In the genomic region with DNA sequence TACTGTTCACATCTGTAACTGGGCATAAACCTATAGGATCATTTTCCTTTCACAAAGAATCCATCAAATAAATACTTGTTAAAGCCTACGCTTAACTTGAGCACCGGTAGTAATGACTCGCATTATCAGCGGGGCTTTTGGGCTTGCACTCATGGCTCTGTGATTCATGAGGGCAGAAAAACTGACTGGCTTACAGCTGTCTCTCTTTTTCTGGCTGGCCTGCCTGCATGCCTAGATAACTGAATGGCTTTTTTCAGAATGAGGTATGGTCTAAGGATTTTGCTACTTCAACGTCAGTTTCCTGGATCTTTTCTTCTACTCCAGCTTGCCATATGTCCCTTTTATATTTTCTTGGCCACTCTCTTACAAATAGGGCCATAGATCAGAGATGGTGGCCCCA, we compare ENCODE assay signal across 17 cellular contexts.
DNase-seq lines count a peak whose midpoint lies in the region; ATAC-seq and TF ChIP-seq lines count a peak whose summit lies in the region.
"Had no signal": no experiment of that assay in that cellular context is flagged by ENCODE, and none has a peak within 500 bp of the region (broad histone marks: within the 10 kb centered on the region; RNA-seq: fewer than 3 reads in every experiment).

No MANE protein-coding gene starts in this region.

- intact Hi-C loops in dorsolateral prefrontal cortex (cut with DNase I): no loop called here
- intact Hi-C loops in left lung (cut with DNase I): no loop called here

- H3K27ac ChIP-seq in dorsolateral prefrontal cortex: peak overlapping the region in 3 of 59 donors; percentile 9 to 41 (median 26)
- no peak overlapping the region for H3K27ac ChIP-seq in left lung

- H3K4me1 ChIP-seq in left lung: no peaks in the 10 kb centered on the region
- H3K4me1 ChIP-seq: Caco-2 had no signal

- TF ChIP-seq CTCF in choroid plexus epithelial cell (conservative IDR thresholded peaks at IDR 0.05; ENCODE audit: low read depth, low read length) (no peak), dorsolateral prefrontal cortex (IDR thresholded peaks at IDR 0.05 in 54 of 56, conservative IDR thresholded peaks at IDR 0.05 in 2 of 56; ENCODE audit: low read depth in 1 of 56, partially characterized antibody in 56 of 56) (no peak), left lung (IDR thresholded peaks at IDR 0.05) (no peak)

- DNase-seq in EH (ENCODE audit: low read depth) (peak; percentile 5), NCI-H446 treated with DMSO at 0.1 percent for 48 hours (lab: John Stamatoyannopoulos, UW) (peak; percentile 35), choroid plexus epithelial cell (ENCODE audit: low read depth) (peak; percentile 23), myocyte (ENCODE audit: low read depth) (peak; percentile 4), NCI-H2081 treated with DMSO at 0.1 percent for 48 hours (lab: John Stamatoyannopoulos, UW) (no peak), HEK293T (ENCODE audit: extremely low spot score) (no peak), dorsolateral prefrontal cortex (no peak), left lung (no peak)
- DNase-seq: Caco-2, DMS79, GDM1, Karpas-422, NCI-H1105 treated with DMSO at 0.1 percent for 48 hours, NCI-H1930, NCI-H2171 treated with DMSO at 0.1 percent for 48 hours, NCI-H510A, SIG-M5 had no signal

- POLR2A ChIA-PET in HEK293T (lab: Yijun Ruan, JAX): no interaction called here

- no peaks in the 10 kb centered on the region for H3K9me3 ChIP-seq in left lung
- H3K9me3 ChIP-seq: Caco-2 had no signal

- no peak for ATAC-seq in left lung

- H3K36me3 ChIP-seq in left lung: no peaks in the 10 kb centered on the region

- H3K27me3 ChIP-seq in dorsolateral prefrontal cortex (no peaks in the 10 kb centered on the region), left lung (no peaks in the 10 kb centered on the region)

- CTCF ChIA-PET in HEK293T (lab: Yijun Ruan, JAX): no interaction called here

- no peak overlapping the region for H3K4me3 ChIP-seq in choroid plexus epithelial cell (ENCODE audit: low read depth, low read length)
- no peak overlapping the region for H3K4me3 ChIP-seq in dorsolateral prefrontal cortex
- no peak overlapping the region for H3K4me3 ChIP-seq in left lung

TF ChIP-seq in HEK293T, 16 proteins besides CTCF, POLR2A, EP300 and RAD21:
- TF ChIP-seq CTBP1 (IDR thresholded peaks at IDR 0.05; ENCODE audit: borderline replicate concordance): no peak
- no peak for TF ChIP-seq HDGF (IDR thresholded peaks at IDR 0.05; ENCODE audit: borderline replicate concordance)
- TF ChIP-seq PKNOX1 (IDR thresholded peaks at IDR 0.05): no peak
- no peak for TF ChIP-seq ELF4 (IDR thresholded peaks at IDR 0.05)
- no peak for TF ChIP-seq L3MBTL2 (conservative IDR thresholded peaks at IDR 0.05)
- no peak for TF ChIP-seq FOXA1 (IDR thresholded peaks at IDR 0.05)
- no peak for TF ChIP-seq TARDBP (IDR thresholded peaks at IDR 0.05)
- TF ChIP-seq BHLHE40 (IDR thresholded peaks at IDR 0.05; ENCODE audit: borderline replicate concordance): no peak
- no peak for TF ChIP-seq SP1 (IDR thresholded peaks at IDR 0.05)
- TF ChIP-seq FOXK2 (IDR thresholded peaks at IDR 0.05): no peak
- TF ChIP-seq FOXM1 (IDR thresholded peaks at IDR 0.05; ENCODE audit: borderline replicate concordance): no peak
- no peak for TF ChIP-seq SUZ12 (IDR thresholded peaks at IDR 0.05)
- TF ChIP-seq NFRKB (IDR thresholded peaks at IDR 0.05): no peak
- TF ChIP-seq LEF1 (IDR thresholded peaks at IDR 0.05; ENCODE audit: borderline replicate concordance): no peak
- no peak for TF ChIP-seq ARNT (IDR thresholded peaks at IDR 0.05)
- TF ChIP-seq ZNF384 (IDR thresholded peaks at IDR 0.05): no peak

Comparison
In these comparisons a context has a peak if more than half of its experiments do, and no peak if none do; other contexts are left out.
1. DNase-seq: peak in EH (single experiment), NCI-H446 treated with DMSO at 0.1 percent for 48 hours (single experiment), choroid plexus epithelial cell (single experiment) and myocyte (single experiment); none in NCI-H2081 treated with DMSO at 0.1 percent for 48 hours (single experiment), HEK293T (single experiment), dorsolateral prefrontal cortex (0 of 10) and left lung (0 of 2).